ENCODE assay signal across 1 cellular context in genomic region chr20:32535953-32536823, GRCh38.
A peak's percentile ranks its signal among the peaks of the same experiment; 100 is the strongest.
TF ChIP-seq lines count a peak whose summit lies in the region.

No MANE protein-coding gene starts in this region.

TF ChIP-seq in HepG2, 621 proteins besides CTCF, POLR2A, EP300 and RAD21 (continued from another document and continues in another):
- no peak for TF ChIP-seq ZNF609 (CRISPR knock-in tag; IDR thresholded peaks at IDR 0.05; ENCODE audit: borderline replicate concordance)
- TF ChIP-seq, protein P1, sequence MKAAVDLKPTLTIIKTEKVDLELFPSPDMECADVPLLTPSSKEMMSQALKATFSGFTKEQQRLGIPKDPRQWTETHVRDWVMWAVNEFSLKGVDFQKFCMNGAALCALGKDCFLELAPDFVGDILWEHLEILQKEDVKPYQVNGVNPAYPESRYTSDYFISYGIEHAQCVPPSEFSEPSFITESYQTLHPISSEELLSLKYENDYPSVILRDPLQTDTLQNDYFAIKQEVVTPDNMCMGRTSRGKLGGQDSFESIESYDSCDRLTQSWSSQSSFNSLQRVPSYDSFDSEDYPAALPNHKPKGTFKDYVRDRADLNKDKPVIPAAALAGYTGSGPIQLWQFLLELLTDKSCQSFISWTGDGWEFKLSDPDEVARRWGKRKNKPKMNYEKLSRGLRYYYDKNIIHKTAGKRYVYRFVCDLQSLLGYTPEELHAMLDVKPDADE (CRISPR knock-in tag; IDR thresholded peaks at IDR 0.05), result no peak
- TF ChIP-seq, protein P2, sequence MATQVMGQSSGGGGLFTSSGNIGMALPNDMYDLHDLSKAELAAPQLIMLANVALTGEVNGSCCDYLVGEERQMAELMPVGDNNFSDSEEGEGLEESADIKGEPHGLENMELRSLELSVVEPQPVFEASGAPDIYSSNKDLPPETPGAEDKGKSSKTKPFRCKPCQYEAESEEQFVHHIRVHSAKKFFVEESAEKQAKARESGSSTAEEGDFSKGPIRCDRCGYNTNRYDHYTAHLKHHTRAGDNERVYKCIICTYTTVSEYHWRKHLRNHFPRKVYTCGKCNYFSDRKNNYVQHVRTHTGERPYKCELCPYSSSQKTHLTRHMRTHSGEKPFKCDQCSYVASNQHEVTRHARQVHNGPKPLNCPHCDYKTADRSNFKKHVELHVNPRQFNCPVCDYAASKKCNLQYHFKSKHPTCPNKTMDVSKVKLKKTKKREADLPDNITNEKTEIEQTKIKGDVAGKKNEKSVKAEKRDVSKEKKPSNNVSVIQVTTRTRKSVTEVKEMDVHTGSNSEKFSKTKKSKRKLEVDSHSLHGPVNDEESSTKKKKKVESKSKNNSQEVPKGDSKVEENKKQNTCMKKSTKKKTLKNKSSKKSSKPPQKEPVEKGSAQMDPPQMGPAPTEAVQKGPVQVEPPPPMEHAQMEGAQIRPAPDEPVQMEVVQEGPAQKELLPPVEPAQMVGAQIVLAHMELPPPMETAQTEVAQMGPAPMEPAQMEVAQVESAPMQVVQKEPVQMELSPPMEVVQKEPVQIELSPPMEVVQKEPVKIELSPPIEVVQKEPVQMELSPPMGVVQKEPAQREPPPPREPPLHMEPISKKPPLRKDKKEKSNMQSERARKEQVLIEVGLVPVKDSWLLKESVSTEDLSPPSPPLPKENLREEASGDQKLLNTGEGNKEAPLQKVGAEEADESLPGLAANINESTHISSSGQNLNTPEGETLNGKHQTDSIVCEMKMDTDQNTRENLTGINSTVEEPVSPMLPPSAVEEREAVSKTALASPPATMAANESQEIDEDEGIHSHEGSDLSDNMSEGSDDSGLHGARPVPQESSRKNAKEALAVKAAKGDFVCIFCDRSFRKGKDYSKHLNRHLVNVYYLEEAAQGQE (IDR thresholded peaks at IDR 0.05; ENCODE audit: borderline replicate concordance in 1 of 2, low read depth in 1 of 2, low read length in 2 of 2), result no peak
- no peak for TF ChIP-seq MZF1 (CRISPR knock-in tag; IDR thresholded peaks at IDR 0.05; ENCODE audit: borderline replicate concordance)
- no peak for TF ChIP-seq ZNF138 (CRISPR knock-in tag; IDR thresholded peaks at IDR 0.05; ENCODE audit: low read depth)
- TF ChIP-seq PLRG1 (conservative IDR thresholded peaks at IDR 0.05), result no peak
- TF ChIP-seq GTF2F1 (IDR thresholded peaks at IDR 0.05; ENCODE audit: low read length), result no peak
- TF ChIP-seq MAFK (conservative IDR thresholded peaks at IDR 0.05 in 1 of 2, IDR thresholded peaks at IDR 0.05 in 1 of 2; ENCODE audit: low read length in 2 of 2), result no peak
- no peak for TF ChIP-seq ZNF382 (CRISPR knock-in tag; IDR thresholded peaks at IDR 0.05; ENCODE audit: borderline replicate concordance)
- no peak for TF ChIP-seq RELA (CRISPR knock-in tag; IDR thresholded peaks at IDR 0.05)
- TF ChIP-seq PATZ1 (CRISPR knock-in tag; IDR thresholded peaks at IDR 0.05), result peak; percentile 36; the same call in 1 of the 2 replicates
- no peak for TF ChIP-seq SALL2 (CRISPR knock-in tag; IDR thresholded peaks at IDR 0.05)
- TF ChIP-seq RFX3 (CRISPR knock-in tag; IDR thresholded peaks at IDR 0.05), result peak; percentile 78
- no peak for TF ChIP-seq ZC3H4 (CRISPR knock-in tag; IDR thresholded peaks at IDR 0.05; ENCODE audit: borderline replicate concordance)
- TF ChIP-seq ATF1 (CRISPR knock-in tag; IDR thresholded peaks at IDR 0.05), result no peak
- TF ChIP-seq ONECUT2 (CRISPR knock-in tag; IDR thresholded peaks at IDR 0.05), result no peak
- TF ChIP-seq BCL6 (CRISPR knock-in tag; IDR thresholded peaks at IDR 0.05), result no peak
- TF ChIP-seq FOXK1 (CRISPR knock-in tag; IDR thresholded peaks at IDR 0.05; ENCODE audit: borderline replicate concordance, low read depth), result no peak
- TF ChIP-seq NFYB (CRISPR knock-in tag; IDR thresholded peaks at IDR 0.05), result no peak
- no peak for TF ChIP-seq TIGD3 (CRISPR knock-in tag; IDR thresholded peaks at IDR 0.05; ENCODE audit: borderline replicate concordance)
- TF ChIP-seq ARID4A (CRISPR knock-in tag; IDR thresholded peaks at IDR 0.05; ENCODE audit: borderline replicate concordance), result peak; percentile 58; the same call in 1 of the 2 replicates
- no peak for TF ChIP-seq PCBP2 (optimal IDR thresholded peaks at IDR 0.05; ENCODE audit: low read depth, low read length, poor library complexity, severe bottlenecking)
- TF ChIP-seq EEA1 (CRISPR knock-in tag; IDR thresholded peaks at IDR 0.05; ENCODE audit: borderline replicate concordance), result 0 out of 2 replicates have a peak, but pooled peaks have one; percentile 53
- no peak for TF ChIP-seq EHMT2 (IDR thresholded peaks at IDR 0.05; ENCODE audit: borderline replicate concordance, low read depth, low read length)
- peak; percentile 11; the same call in 1 of the 2 replicates for TF ChIP-seq TFE3 (CRISPR knock-in tag; IDR thresholded peaks at IDR 0.05)
- no peak for TF ChIP-seq SOX13 (IDR thresholded peaks at IDR 0.05)
- TF ChIP-seq SOX13 (CRISPR knock-in tag; conservative IDR thresholded peaks at IDR 0.05 in 1 of 2, IDR thresholded peaks at IDR 0.05 in 1 of 2), result no peak
- TF ChIP-seq ATF7-NPFF (CRISPR knock-in tag; IDR thresholded peaks at IDR 0.05; ENCODE audit: low read depth), result no peak
- no peak for TF ChIP-seq ZNF670 (CRISPR knock-in tag; IDR thresholded peaks at IDR 0.05; ENCODE audit: borderline replicate concordance)
- TF ChIP-seq ZNF782 (CRISPR knock-in tag; IDR thresholded peaks at IDR 0.05; ENCODE audit: borderline replicate concordance), result no peak
- TF ChIP-seq CBFB (CRISPR knock-in tag; IDR thresholded peaks at IDR 0.05), result no peak
- TF ChIP-seq, protein P3, sequence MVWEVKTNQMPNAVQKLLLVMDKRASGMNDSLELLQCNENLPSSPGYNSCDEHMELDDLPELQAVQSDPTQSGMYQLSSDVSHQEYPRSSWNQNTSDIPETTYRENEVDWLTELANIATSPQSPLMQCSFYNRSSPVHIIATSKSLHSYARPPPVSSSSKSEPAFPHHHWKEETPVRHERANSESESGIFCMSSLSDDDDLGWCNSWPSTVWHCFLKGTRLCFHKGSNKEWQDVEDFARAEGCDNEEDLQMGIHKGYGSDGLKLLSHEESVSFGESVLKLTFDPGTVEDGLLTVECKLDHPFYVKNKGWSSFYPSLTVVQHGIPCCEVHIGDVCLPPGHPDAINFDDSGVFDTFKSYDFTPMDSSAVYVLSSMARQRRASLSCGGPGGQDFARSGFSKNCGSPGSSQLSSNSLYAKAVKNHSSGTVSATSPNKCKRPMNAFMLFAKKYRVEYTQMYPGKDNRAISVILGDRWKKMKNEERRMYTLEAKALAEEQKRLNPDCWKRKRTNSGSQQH (CRISPR knock-in tag; IDR thresholded peaks at IDR 0.05; ENCODE audit: low read depth), result no peak
- no peak for TF ChIP-seq JUND (CRISPR knock-in tag; IDR thresholded peaks at IDR 0.05)
- peak; percentile 13 for TF ChIP-seq ASH2L (IDR thresholded peaks at IDR 0.05; ENCODE audit: insufficient read length, low read depth, low read length)
- TF ChIP-seq ZNF3 (CRISPR knock-in tag; IDR thresholded peaks at IDR 0.05), result no peak
- TF ChIP-seq ZNF546 (CRISPR knock-in tag; conservative IDR thresholded peaks at IDR 0.05), result no peak
- no peak for TF ChIP-seq IRF2 (CRISPR knock-in tag; IDR thresholded peaks at IDR 0.05)
- no peak for TF ChIP-seq AHR (CRISPR knock-in tag; IDR thresholded peaks at IDR 0.05)
